In the genomic region with DNA sequence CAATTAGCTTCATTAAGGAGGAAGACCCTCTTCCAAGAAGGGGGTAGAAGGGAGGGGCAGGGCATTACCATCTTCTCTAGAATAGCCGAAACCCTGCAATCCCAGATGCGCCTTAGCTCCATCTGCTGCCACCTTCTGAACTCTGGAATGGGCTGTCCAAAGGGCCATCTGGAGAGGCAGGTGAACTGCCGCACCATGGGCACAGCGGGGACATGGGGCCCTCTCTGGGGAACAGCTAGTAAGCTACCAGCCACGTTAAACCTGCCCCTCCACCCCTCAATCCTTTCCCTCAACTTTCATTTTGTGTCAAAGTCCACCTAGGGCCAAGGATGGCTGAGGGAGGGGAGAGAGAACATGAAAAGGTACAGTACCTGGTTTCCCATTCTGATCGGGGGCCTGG, we compare ENCODE assay signal across 20 cellular contexts. TPM values are rescaled to one million over a fixed set of nuclear protein-coding genes. Genes with fewer than 3 reads are reported as not detected.
A peak's percentile ranks its signal among the peaks of the same experiment; 100 is the strongest.
DNase-seq lines count a peak whose midpoint lies in the region; TF ChIP-seq lines count a peak whose summit lies in the region.
"Had no signal": no experiment of that assay in that cellular context is flagged by ENCODE, and none has a peak within 500 bp of the region (broad histone marks: within the 10 kb centered on the region; RNA-seq: fewer than 3 reads in every experiment).

No MANE protein-coding gene starts in this region.

- peaks cover 26% of the 10 kb centered on the region for H3K79me1 ChIP-seq in mesendoderm (ENCODE audit: low read length)

- no peak overlapping the region for H3K9ac ChIP-seq in endodermal cell (ENCODE audit: extremely low read depth, low read length, poor library complexity, severe bottlenecking)
- no peak overlapping the region for H3K9ac ChIP-seq in mesendoderm (ENCODE audit: low read length)

- no peak overlapping the region for H4K8ac ChIP-seq in mesendoderm (ENCODE audit: low read depth, low read length)

- TF ChIP-seq CTCF in endodermal cell (conservative IDR thresholded peaks at IDR 0.05) (no peak), progenitor cell of endocrine pancreas (IDR thresholded peaks at IDR 0.05; ENCODE audit: unreplicated experiment) (no peak), GM20000 (IDR thresholded peaks at IDR 0.05; ENCODE audit: extremely low read depth, missing control alignments) (no peak)

- peak overlapping the region; percentile 66 for H3K27ac Mint-ChIP-seq in endodermal cell
- peak overlapping the region; percentile 6 for H3K27ac Mint-ChIP-seq in progenitor cell of endocrine pancreas
- H3K27ac Mint-ChIP-seq: CD4-positive, CD25-positive, alpha-beta regulatory T cell; stimulated activated memory B cell treated with anti-CD40 and anti-IgM and Interleukin-4, amounts not matched to agents 10 μg/mL and 1 μg/mL and 100 μg/mL, for 72 hours had no signal

- H3K23ac ChIP-seq in mesendoderm (ENCODE audit: low read length): no peak overlapping the region

- H2AK5ac ChIP-seq in mesendoderm (ENCODE audit: low read length): no peak overlapping the region

- H3K4ac ChIP-seq in mesendoderm (ENCODE audit: low read depth, low read length): no peak overlapping the region

- H3K4me3 Mint-ChIP-seq in endodermal cell: no peak overlapping the region
- H3K4me3 Mint-ChIP-seq in progenitor cell of endocrine pancreas (ENCODE audit: low read depth): no peak overlapping the region
- H3K4me3 Mint-ChIP-seq: CD4-positive, CD25-positive, alpha-beta regulatory T cell; stimulated activated memory B cell treated with anti-CD40 and anti-IgM and Interleukin-4, amounts not matched to agents 10 μg/mL and 1 μg/mL and 100 μg/mL, for 72 hours had no signal

- H3K4me1 Mint-ChIP-seq in endodermal cell (peaks cover 16% of the 10 kb centered on the region), progenitor cell of endocrine pancreas (ENCODE audit: low read depth) (peaks cover 7% of the 10 kb centered on the region)
- H3K4me1 Mint-ChIP-seq: stimulated activated memory B cell treated with anti-CD40 and anti-IgM and Interleukin-4, amounts not matched to agents 10 μg/mL and 1 μg/mL and 100 μg/mL, for 72 hours had no signal

- no peak overlapping the region for H4K5ac ChIP-seq in mesendoderm (ENCODE audit: low read length)

- peak; percentile 86 for DNase-seq in NCI-H146 (lab: John Stamatoyannopoulos, UW)
- DNase-seq in NCI-H82 (lab: John Stamatoyannopoulos, UW): peak; percentile 85
- no peak for DNase-seq in endodermal cell
- DNase-seq in progenitor cell of endocrine pancreas (ENCODE audit: low spot score, unreplicated experiment): no peak
- no peak for DNase-seq in mesendoderm
- no peak for DNase-seq in T-helper 1 cell
- DNase-seq in GM20000 (ENCODE audit: low spot score): no peak
- DNase-seq: activated CD4-positive, alpha-beta T cell treated with anti-CD3 and anti-CD28 coated beads, Interleukin-2, amount 50 U/mL, for 4 hours; activated CD8-positive, alpha-beta memory T cell treated with anti-CD3 and anti-CD28 coated beads, Interleukin-2, amount 50 U/mL, for 48 hours; brain microvascular endothelial cell; CD4-positive, CD25-positive, alpha-beta regulatory T cell; DMS153; GF-D8; left ventricle myocardium inferior; MG63; NCI-H1694; psoas muscle; stimulated activated CD4-positive, alpha-beta T cell treated with anti-CD3 and anti-CD28 coated beads, Interleukin-2, amount 100 ng/mL, for 24 hours had no signal

- H3K18ac ChIP-seq in mesendoderm (ENCODE audit: low read length): no peak overlapping the region

- H3K4me1 ChIP-seq in endodermal cell (ENCODE audit: control insufficient read depth, insufficient read depth, low read length) (no peaks in the 10 kb centered on the region), mesendoderm (ENCODE audit: control insufficient read depth, low read depth, low read length) (no peaks in the 10 kb centered on the region)

- no peak overlapping the region for H2BK5ac ChIP-seq in mesendoderm (ENCODE audit: low read length)

- H3K79me2 ChIP-seq in mesendoderm (ENCODE audit: control insufficient read depth, insufficient read depth, low read length): peaks cover 10% of the 10 kb centered on the region

- H3K4me3 ChIP-seq in endodermal cell (ENCODE audit: low read length) (no peak overlapping the region), mesendoderm (ENCODE audit: low read length) (no peak overlapping the region)
- H3K4me3 ChIP-seq: left ventricle myocardium inferior, MG63, psoas muscle had no signal

- peaks cover 70% of the 10 kb centered on the region for H3K36me3 Mint-ChIP-seq in endodermal cell (ENCODE audit: low read depth)
- H3K36me3 Mint-ChIP-seq in progenitor cell of endocrine pancreas (ENCODE audit: insufficient read depth): peaks cover 9% of the 10 kb centered on the region

- no peak overlapping the region for H2BK120ac ChIP-seq in mesendoderm (ENCODE audit: low read depth, low read length)

- H3K4me2 ChIP-seq in mesendoderm (ENCODE audit: low read length): no peak overlapping the region

- 86 to 89% methylated on average over 1 to 6 of the region's 6 CpGs for WGBS in endodermal cell (ENCODE audit: insufficient coverage in 1 of 2, insufficient read length in 1 of 2), 2 experiments
- WGBS in mesendoderm (ENCODE audit: extremely low coverage, insufficient coverage, low lambda C conversion rate): no CpG with 5 or more reads among the region's 6 CpGs

- no peaks in the 10 kb centered on the region for H3K9me3 ChIP-seq in endodermal cell (ENCODE audit: control insufficient read depth, low read length)
- H3K9me3 ChIP-seq: left ventricle myocardium inferior, MG63, psoas muscle had no signal

- H3K27me3 ChIP-seq in endodermal cell (ENCODE audit: control insufficient read depth, insufficient read depth, low read length, poor library complexity, severe bottlenecking) (no peaks in the 10 kb centered on the region), mesendoderm (ENCODE audit: insufficient read depth, low read length, poor library complexity) (no peaks in the 10 kb centered on the region)
- H3K27me3 ChIP-seq: brain microvascular endothelial cell, MG63 had no signal

- H3K9me3 Mint-ChIP-seq in endodermal cell: no peaks in the 10 kb centered on the region
- H3K9me3 Mint-ChIP-seq in progenitor cell of endocrine pancreas (ENCODE audit: low read depth): no peaks in the 10 kb centered on the region
- H3K9me3 Mint-ChIP-seq: CD4-positive, CD25-positive, alpha-beta regulatory T cell; stimulated activated memory B cell treated with anti-CD40 and anti-IgM and Interleukin-4, amounts not matched to agents 10 μg/mL and 1 μg/mL and 100 μg/mL, for 72 hours had no signal

- H3K56ac ChIP-seq in mesendoderm (ENCODE audit: low read length): no peak overlapping the region

- H3K36me3 ChIP-seq in endodermal cell (ENCODE audit: control insufficient read depth, insufficient read depth, low read length) (peaks cover 90% of the 10 kb centered on the region), mesendoderm (ENCODE audit: control insufficient read depth, insufficient read depth, low read length) (peaks cover 6% of the 10 kb centered on the region)
- H3K36me3 ChIP-seq: brain microvascular endothelial cell, MG63 had no signal

- H2BK15ac ChIP-seq in mesendoderm (replicated peaks; ENCODE audit: low read depth): no peak overlapping the region

- peak overlapping the region; percentile 75 for H3K27ac ChIP-seq in endodermal cell (ENCODE audit: low read depth, low read length)
- no peak overlapping the region for H3K27ac ChIP-seq in mesendoderm (ENCODE audit: low read depth, low read length)
- H3K27ac ChIP-seq: brain microvascular endothelial cell, left ventricle myocardium inferior, psoas muscle, VCaP had no signal

- H3K27me3 Mint-ChIP-seq in endodermal cell (ENCODE audit: insufficient read depth) (no peaks in the 10 kb centered on the region), progenitor cell of endocrine pancreas (no peaks in the 10 kb centered on the region)
- H3K27me3 Mint-ChIP-seq: CD4-positive, CD25-positive, alpha-beta regulatory T cell; stimulated activated memory B cell treated with anti-CD40 and anti-IgM and Interleukin-4, amounts not matched to agents 10 μg/mL and 1 μg/mL and 100 μg/mL, for 72 hours had no signal

RNA-seq across cellular contexts. Expression of a gene that starts 56.8 kb away (rescaled TPM):
- total RNA-seq in endodermal cell (10 to 100 TPM; 84.5 to 95.8 TPM), progenitor cell of endocrine pancreas (61.9 and 62.2 TPM in 2 replicates)
- polyA plus RNA-seq in endodermal cell (2013, experiment 1 of 2): 87.1 TPM
- polyA plus RNA-seq in endodermal cell (2013, experiment 2 of 2): 77.1 TPM
- polyA plus RNA-seq in mesendoderm (2013, experiment 1 of 2): 131 TPM
- polyA plus RNA-seq in mesendoderm (2013, experiment 2 of 2): 133 TPM

RNA-seq across cellular contexts. Expression of a gene that starts 56.9 kb away (rescaled TPM):
- total RNA-seq in endodermal cell (10 to 100 TPM in 1 of 2 donors, 1 to 10 TPM in 1; 8.2 to 11.0 TPM), progenitor cell of endocrine pancreas (9.0 and 11.6 TPM in 2 replicates)
- polyA plus RNA-seq in endodermal cell (2013, experiment 1 of 2): 13.3 TPM
- polyA plus RNA-seq in endodermal cell (2013, experiment 2 of 2): 12.0 TPM
- 5.3 TPM for polyA plus RNA-seq in mesendoderm (2013, experiment 1 of 2)
- 5.6 TPM for polyA plus RNA-seq in mesendoderm (2013, experiment 2 of 2)

Comparison
In these comparisons a context has a peak if more than half of its experiments do, and no peak if none do; other contexts are left out.
1. DNase-seq: peak in NCI-H146 (single experiment) and NCI-H82 (single experiment); none in endodermal cell (single experiment), progenitor cell of endocrine pancreas (single experiment), mesendoderm (single experiment), T-helper 1 cell (0 of 5) and GM20000 (single experiment).